Comparison of ENCODE assay signal across 19 cellular contexts in the genomic region with DNA sequence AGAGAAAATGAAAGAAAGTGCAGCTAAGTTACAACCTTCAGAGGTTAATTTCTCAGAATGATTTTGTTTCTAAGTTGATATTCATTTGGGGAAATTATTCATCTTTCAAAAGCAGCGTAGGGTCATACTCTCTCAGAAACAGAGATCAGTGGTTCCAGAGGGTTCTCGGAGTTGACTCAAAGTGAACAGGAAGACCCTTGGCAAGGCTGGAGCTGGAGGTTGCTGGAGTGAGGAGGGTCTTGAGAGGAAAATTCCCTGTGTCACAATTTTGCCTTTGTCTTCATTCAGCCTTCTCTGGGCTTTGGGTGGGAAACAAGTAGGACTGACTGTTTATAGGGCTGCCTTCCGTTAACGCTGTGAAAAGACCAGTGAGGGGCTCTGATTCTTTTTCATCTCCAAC.
"Had no signal": no experiment of that assay in that cellular context is flagged by ENCODE, and none has a peak within 500 bp of the region (broad histone marks: within the 10 kb centered on the region; RNA-seq: fewer than 3 reads in every experiment).

No MANE protein-coding gene starts in this region.

- H3K9me3 Mint-ChIP-seq: dendritic cell treated with granulocyte-macrophage colony-stimulating factor and Interleukin-4, amounts not matched to agents 40 ng/mL and 50 ng/mL, for 4 days; effector memory CD8-positive, alpha-beta T cell; naive thymus-derived CD8-positive, alpha-beta T cell had no signal

- DNase-seq: activated CD4-positive, alpha-beta T cell treated with anti-CD3 and anti-CD28 coated beads for 1 hour; effector memory CD8-positive, alpha-beta T cell; foreskin melanocyte; left ventricle myocardium superior; naive thymus-derived CD8-positive, alpha-beta T cell; posterior cingulate gyrus; retina; Right ventricle myocardium superior; stimulated activated CD4-positive, alpha-beta T cell treated with anti-CD3 and anti-CD28 coated beads, Interleukin-4, amount 100 ng/mL, for 1 hour; stimulated activated CD8-positive, alpha-beta memory T cell treated with anti-CD3 and anti-CD28 coated beads, Interleukin-4, amount 100 ng/mL, for 48 hours; stomach; T1000; upper lobe of right lung had no signal

- H3K27me3 ChIP-seq: ascending aorta, breast epithelium, stomach, upper lobe of right lung had no signal

- H3K4me3 Mint-ChIP-seq: dendritic cell treated with granulocyte-macrophage colony-stimulating factor and Interleukin-4, amounts not matched to agents 40 ng/mL and 50 ng/mL, for 4 days; effector memory CD8-positive, alpha-beta T cell; memory B cell; naive thymus-derived CD8-positive, alpha-beta T cell had no signal

- H3K27ac Mint-ChIP-seq: dendritic cell treated with granulocyte-macrophage colony-stimulating factor and Interleukin-4, amounts not matched to agents 40 ng/mL and 50 ng/mL, for 4 days; effector memory CD8-positive, alpha-beta T cell; memory B cell; naive thymus-derived CD8-positive, alpha-beta T cell had no signal

- H3K4me3 ChIP-seq: ascending aorta, breast epithelium, SK-N-MC, stomach, thoracic aorta, upper lobe of right lung had no signal

- H3K9me3 ChIP-seq: ascending aorta, breast epithelium, stomach, thoracic aorta, upper lobe of right lung had no signal

- H3K27me3 Mint-ChIP-seq: naive thymus-derived CD8-positive, alpha-beta T cell had no signal

- H3K36me3 ChIP-seq: ascending aorta, breast epithelium, stomach, thoracic aorta, upper lobe of right lung had no signal

- H3K4me1 ChIP-seq: ascending aorta, breast epithelium had no signal

- H3K27ac ChIP-seq: ascending aorta, breast epithelium, SK-N-MC, stomach, thoracic aorta, upper lobe of right lung had no signal

- H3K36me3 Mint-ChIP-seq: memory B cell; naive thymus-derived CD8-positive, alpha-beta T cell had no signal
